Comparison of ENCODE assay signal across 17 cellular contexts in genomic region chr14:99512110-99512449, GRCh38. TPM values are rescaled to one million over a fixed set of nuclear protein-coding genes. Genes with fewer than 3 reads are reported as not detected.
DNase-seq lines count a peak whose midpoint lies in the region; ATAC-seq and TF ChIP-seq lines count a peak whose summit lies in the region.
"Had no signal": no experiment of that assay in that cellular context is flagged by ENCODE, and none has a peak within 500 bp of the region (broad histone marks: within the 10 kb centered on the region; RNA-seq: fewer than 3 reads in every experiment).

No MANE protein-coding gene starts in this region.

- H3K9me3 Mint-ChIP-seq in MCF 10A (ENCODE audit: unreplicated experiment), result no peaks in the 10 kb centered on the region
- H3K9me3 Mint-ChIP-seq in neural crest cell, result no peaks in the 10 kb centered on the region
- H3K9me3 Mint-ChIP-seq: activated naive CD4-positive, alpha-beta T cell treated with anti-CD3 and anti-CD28 coated beads, Interleukin-2, amount 10 ng/mL, durations not matched to agents 7 days and 5 days; stimulated activated effector memory CD8-positive, alpha-beta T cell treated with anti-CD3 and anti-CD28 coated beads, Interleukin-12 subunit alpha, Interleukin-12 subunit beta, amount 100 ng/mL, for 72 hours had no signal

- POLR2A ChIA-PET in MCF 10A (lab: Yijun Ruan, JAX), result interaction anchor here (0.6 to 0.9 kb wide), 2 partner anchors 8 to 354 kb away, joined by 3 to 4 read pairs; no protein-coding TSS in a partner anchor

- H3K27me3 ChIP-seq in breast epithelium, result no peaks in the 10 kb centered on the region
- H3K27me3 ChIP-seq: pancreas had no signal

- H3K4me3 ChIP-seq in breast epithelium (no peak overlapping the region), coronary artery (no peak overlapping the region)
- H3K4me3 ChIP-seq: K562, mucosa of descending colon, pancreas had no signal

- no peaks in the 10 kb centered on the region for H3K9me3 ChIP-seq in breast epithelium
- H3K9me3 ChIP-seq: mucosa of descending colon, pancreas had no signal

- no peak for ATAC-seq in HG02973 (IDR thresholded peaks at IDR 0.05; ENCODE audit: unreplicated experiment)
- ATAC-seq: K562; mucosa of descending colon; Panc1; pancreas; stimulated activated effector memory CD8-positive, alpha-beta T cell treated with anti-CD3 and anti-CD28 coated beads, Interleukin-12 subunit alpha, Interleukin-12 subunit beta, amount 100 ng/mL, for 72 hours had no signal

- H3K4me1 ChIP-seq in breast epithelium, result peaks cover 0 to 3% of the 10 kb centered on the region in 2 donors

- H3K27me3 Mint-ChIP-seq in MCF 10A (ENCODE audit: insufficient read depth, unreplicated experiment) (no peaks in the 10 kb centered on the region), neural crest cell (ENCODE audit: low read depth) (no peaks in the 10 kb centered on the region)
- H3K27me3 Mint-ChIP-seq: activated naive CD4-positive, alpha-beta T cell treated with anti-CD3 and anti-CD28 coated beads, Interleukin-2, amount 10 ng/mL, durations not matched to agents 7 days and 5 days had no signal

- CTCF ChIA-PET in MCF 10A (lab: Yijun Ruan, JAX), result interaction anchor here (0.6 to 2.1 kb wide), 5 partner anchors 99 to 692 kb away, joined by 3 to 9 read pairs (median 4); no protein-coding TSS in a partner anchor

- BruUV-seq in MCF 10A (replicated peaks; lab: Mats Ljungman, UMichigan), result no TSS peak

- no peak for TF ChIP-seq CTCF in breast epithelium (IDR thresholded peaks at IDR 0.05)
- TF ChIP-seq CTCF in MCF 10A (IDR thresholded peaks at IDR 0.05; ENCODE audit: unreplicated experiment), result no peak
- TF ChIP-seq CTCF in neural crest cell (conservative IDR thresholded peaks at IDR 0.05), result no peak
- no peak for TF ChIP-seq CTCF in coronary artery (IDR thresholded peaks at IDR 0.05)

- intact Hi-C loops in breast epithelium (cut with DNase I; ENCODE audit: low total_unique reads), result no loop called here
- intact Hi-C loops in MCF 10A (cut with micrococcal nuclease), result no loop called here

- peak overlapping the region; percentile 62 to 75 for H3K27ac ChIP-seq in breast epithelium
- H3K27ac ChIP-seq in caudate nucleus (ENCODE audit: low read depth, low read length), result peak overlapping the region; percentile 33
- H3K27ac ChIP-seq in coronary artery, result peak overlapping the region in 1 of 2 donors; percentile 36

- DNase-seq in breast epithelium (ENCODE audit: low spot score in 2 of 2) (no peak), MCF 10A (ENCODE audit: unreplicated experiment) (no peak), caudate nucleus (lab: John Stamatoyannopoulos, UW) (no peak), neural crest cell (ENCODE audit: low read depth, low spot score) (no peak), ureter (ENCODE audit: low spot score) (peak; percentile 29), RPMI8226 (no peak), coronary artery (ENCODE audit: low spot score) (no peak)
- DNase-seq: ACHN; effector CD4-positive, alpha-beta T cell; NCI-H774 had no signal

- no peak overlapping the region for H3K27ac Mint-ChIP-seq in MCF 10A (ENCODE audit: low read depth, unreplicated experiment)
- no peak overlapping the region for H3K27ac Mint-ChIP-seq in neural crest cell (ENCODE audit: unreplicated experiment)
- H3K27ac Mint-ChIP-seq: activated naive CD4-positive, alpha-beta T cell treated with anti-CD3 and anti-CD28 coated beads, Interleukin-2, amount 10 ng/mL, durations not matched to agents 7 days and 5 days; stimulated activated effector memory CD8-positive, alpha-beta T cell treated with anti-CD3 and anti-CD28 coated beads, Interleukin-12 subunit alpha, Interleukin-12 subunit beta, amount 100 ng/mL, for 72 hours had no signal

- H3K4me1 Mint-ChIP-seq in MCF 10A (ENCODE audit: insufficient read depth, unreplicated experiment) (no peaks in the 10 kb centered on the region), neural crest cell (peaks cover 13% of the 10 kb centered on the region)
- H3K4me1 Mint-ChIP-seq: activated naive CD4-positive, alpha-beta T cell treated with anti-CD3 and anti-CD28 coated beads, Interleukin-2, amount 10 ng/mL, durations not matched to agents 7 days and 5 days; stimulated activated effector memory CD8-positive, alpha-beta T cell treated with anti-CD3 and anti-CD28 coated beads, Interleukin-12 subunit alpha, Interleukin-12 subunit beta, amount 100 ng/mL, for 72 hours had no signal

- H3K4me3 Mint-ChIP-seq in MCF 10A (ENCODE audit: unreplicated experiment) (no peak overlapping the region), neural crest cell (peak overlapping the region; percentile 36)
- H3K4me3 Mint-ChIP-seq: activated naive CD4-positive, alpha-beta T cell treated with anti-CD3 and anti-CD28 coated beads, Interleukin-2, amount 10 ng/mL, durations not matched to agents 7 days and 5 days; stimulated activated effector memory CD8-positive, alpha-beta T cell treated with anti-CD3 and anti-CD28 coated beads, Interleukin-12 subunit alpha, Interleukin-12 subunit beta, amount 100 ng/mL, for 72 hours had no signal

- H3K36me3 Mint-ChIP-seq in MCF 10A (ENCODE audit: insufficient read depth, unreplicated experiment), result peaks cover 37% of the 10 kb centered on the region
- H3K36me3 Mint-ChIP-seq in neural crest cell (ENCODE audit: low read depth), result no peaks in the 10 kb centered on the region

- no peaks in the 10 kb centered on the region for H3K36me3 ChIP-seq in breast epithelium

- no peak for TF ChIP-seq POLR2A in breast epithelium (IDR thresholded peaks at IDR 0.05)

RNA-seq across cellular contexts. Expression of gene CCNK, which starts 30.9 kb away (rescaled TPM):
- total RNA-seq in breast epithelium, result 10 to 100 TPM; 23.0 to 29.0 (median 23.9) TPM
- total RNA-seq in MCF 10A (2022), result 70.4 and 87.7 TPM in 2 replicates
- total RNA-seq in neural crest cell, result 69.6 and 71.8 TPM in 2 replicates
- total RNA-seq in ureter, result 62.5 TPM

RNA-seq across cellular contexts. Expression of gene SETD3, which starts 31.4 kb away (rescaled TPM):
- 100 to 1,000 TPM in 1 of 3 donors, 10 to 100 TPM in 2; 79.0 to 101 (median 89.9) TPM for total RNA-seq in breast epithelium
- total RNA-seq in MCF 10A (2022), result 43.9 and 50.6 TPM in 2 replicates
- total RNA-seq in neural crest cell, result 33.1 and 36.1 TPM in 2 replicates
- total RNA-seq in ureter, result 67.7 TPM
